In the genomic region with DNA sequence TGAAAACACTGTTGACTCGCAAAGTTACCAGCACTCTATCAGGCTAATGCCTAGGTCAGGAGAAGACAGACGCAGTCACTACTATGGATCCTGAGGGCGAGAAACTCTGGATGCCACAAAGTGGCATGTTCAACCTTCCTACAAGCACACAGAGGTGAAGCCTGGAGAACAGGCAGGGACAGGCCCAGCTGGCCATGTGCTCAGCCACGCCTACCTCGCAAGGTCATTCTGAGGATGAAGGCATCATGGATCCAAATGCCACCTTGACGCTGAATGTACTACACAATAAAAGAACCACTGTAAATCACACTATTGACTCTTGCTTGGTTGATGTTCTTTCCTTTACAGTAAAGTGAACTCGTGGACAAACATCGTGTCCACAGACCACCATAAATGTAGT, we compare ENCODE assay signal across 13 cellular contexts.
A peak's percentile ranks its signal among the peaks of the same experiment; 100 is the strongest.
DNase-seq lines count a peak whose midpoint lies in the region; ATAC-seq and TF ChIP-seq lines count a peak whose summit lies in the region.
"Had no signal": no experiment of that assay in that cellular context is flagged by ENCODE, and none has a peak within 500 bp of the region (broad histone marks: within the 10 kb centered on the region; RNA-seq: fewer than 3 reads in every experiment).

No MANE protein-coding gene starts in this region.

- H3K36me3 Mint-ChIP-seq in CD8-positive, alpha-beta T cell = peaks cover 11% of the 10 kb centered on the region
- no peaks in the 10 kb centered on the region for H3K36me3 Mint-ChIP-seq in IgD-negative memory B cell
- H3K36me3 Mint-ChIP-seq in chondrocyte (ENCODE audit: low read depth) = no peaks in the 10 kb centered on the region
- H3K36me3 Mint-ChIP-seq in nephron (ENCODE audit: low read depth) = no peaks in the 10 kb centered on the region

- H3K4me3 Mint-ChIP-seq in CD8-positive, alpha-beta T cell = no peak overlapping the region
- H3K4me3 Mint-ChIP-seq in IgD-negative memory B cell = peak overlapping the region in 1 of 4 donors; percentile 57
- no peak overlapping the region for H3K4me3 Mint-ChIP-seq in chondrocyte (ENCODE audit: unreplicated experiment)
- no peak overlapping the region for H3K4me3 Mint-ChIP-seq in nephron

- intact Hi-C loops in CD8-positive, alpha-beta T cell (cut with DNase I, micrococcal nuclease) = loop anchor here in 1 of 2 experiments (5.0 kb wide), 1 partner anchor 72 kb away; no protein-coding TSS in a partner anchor

- H3K4me3 ChIP-seq in CD8-positive, alpha-beta T cell (ENCODE audit: low read depth, low read length) = no peak overlapping the region
- H3K4me3 ChIP-seq: cardiac muscle cell, GM23248 had no signal

- H3K4me1 ChIP-seq in CD8-positive, alpha-beta T cell (ENCODE audit: insufficient read depth, low read length) = peaks cover 79% of the 10 kb centered on the region

- POLR2A ChIA-PET in CD8-positive, alpha-beta T cell (lab: Charles Lee) = interaction anchor here (1.3 kb wide), 1 partner anchor 101 kb away, joined by 3 read pairs; no protein-coding TSS in a partner anchor

- DNase-seq in CD8-positive, alpha-beta T cell = no peak
- no peak for DNase-seq in chondrocyte (ENCODE audit: low spot score)
- DNase-seq in NCI-H748 treated with DMSO at 0.1 percent for 48 hours (lab: John Stamatoyannopoulos, UW) = no peak
- DNase-seq in NCI-H82 treated with DMSO at 0.1 percent for 48 hours (lab: John Stamatoyannopoulos, UW; ENCODE audit: unreplicated experiment) = no peak
- DNase-seq: activated T-cell treated with anti-CD3 and anti-CD28 coated beads, Interleukin-2, amount 50 U/mL, for 48 hours; DMS53; GM23248; NCI-H1048; NCI-H446 had no signal

- H3K27ac Mint-ChIP-seq in CD8-positive, alpha-beta T cell = peak overlapping the region; percentile 77
- H3K27ac Mint-ChIP-seq in IgD-negative memory B cell (peak overlapping the region in 2 of 3 donors; percentile 82 to 98), chondrocyte (ENCODE audit: unreplicated experiment) (peak overlapping the region; percentile 45), nephron (peak overlapping the region; percentile 7 to 83 (median 20))

- CTCF ChIA-PET in CD8-positive, alpha-beta T cell (lab: Charles Lee) = interaction anchor here (1.7 kb wide), 1 partner anchor 70 kb away, joined by 4 read pairs; no protein-coding TSS in a partner anchor

- H3K27ac ChIP-seq in CD8-positive, alpha-beta T cell (ENCODE audit: low read depth, low read length) = no peak overlapping the region
- H3K27ac ChIP-seq: cardiac muscle cell, GM23248 had no signal

- H3K4me1 Mint-ChIP-seq in CD8-positive, alpha-beta T cell (ENCODE audit: low read depth) = peaks cover 86% of the 10 kb centered on the region
- H3K4me1 Mint-ChIP-seq in IgD-negative memory B cell (peaks cover 60 to 64% (median 62%) of the 10 kb centered on the region in 3 donors), chondrocyte (ENCODE audit: low read depth) (peaks cover 80% of the 10 kb centered on the region), nephron (peaks cover 67% of the 10 kb centered on the region)

- no peaks in the 10 kb centered on the region for H3K27me3 ChIP-seq in CD8-positive, alpha-beta T cell (ENCODE audit: insufficient read depth, low read length)
- H3K27me3 ChIP-seq: cardiac muscle cell had no signal

- no peaks in the 10 kb centered on the region for H3K9me3 ChIP-seq in CD8-positive, alpha-beta T cell (ENCODE audit: low read length)

- no peaks in the 10 kb centered on the region for H3K36me3 ChIP-seq in CD8-positive, alpha-beta T cell (ENCODE audit: insufficient read depth, low read length)
- H3K36me3 ChIP-seq: cardiac muscle cell had no signal

- no peaks in the 10 kb centered on the region for H3K9me3 Mint-ChIP-seq in CD8-positive, alpha-beta T cell
- H3K9me3 Mint-ChIP-seq in IgD-negative memory B cell = no peaks in the 10 kb centered on the region
- no peaks in the 10 kb centered on the region for H3K9me3 Mint-ChIP-seq in chondrocyte (ENCODE audit: low read depth)
- H3K9me3 Mint-ChIP-seq in nephron = no peaks in the 10 kb centered on the region

- no peak for TF ChIP-seq CTCF in CD8-positive, alpha-beta T cell (IDR thresholded peaks at IDR 0.05)
- TF ChIP-seq CTCF in chondrocyte (IDR thresholded peaks at IDR 0.05) (no peak), nephron (IDR thresholded peaks at IDR 0.05; ENCODE audit: unreplicated experiment in 3 of 3) (no peak)

- H3K27me3 Mint-ChIP-seq in CD8-positive, alpha-beta T cell (ENCODE audit: low read depth) = no peaks in the 10 kb centered on the region
- no peaks in the 10 kb centered on the region for H3K27me3 Mint-ChIP-seq in IgD-negative memory B cell
- no peaks in the 10 kb centered on the region for H3K27me3 Mint-ChIP-seq in chondrocyte (ENCODE audit: low read depth)
- H3K27me3 Mint-ChIP-seq in nephron (ENCODE audit: low read depth) = no peaks in the 10 kb centered on the region

- ATAC-seq in CD8-positive, alpha-beta T cell = no peak
- ATAC-seq in HG03045 (IDR thresholded peaks at IDR 0.05; ENCODE audit: unreplicated experiment) = no peak

Comparison
In these comparisons a context has a peak if more than half of its experiments do, and no peak if none do; other contexts are left out.
1. H3K27ac Mint-ChIP-seq: peak in every context shown above with its lines; median percentile 90 in IgD-negative memory B cell; 77 in CD8-positive, alpha-beta T cell; 45 in chondrocyte; 20 in nephron.